Comparison of ENCODE assay signal across 18 cellular contexts in the genomic region with DNA sequence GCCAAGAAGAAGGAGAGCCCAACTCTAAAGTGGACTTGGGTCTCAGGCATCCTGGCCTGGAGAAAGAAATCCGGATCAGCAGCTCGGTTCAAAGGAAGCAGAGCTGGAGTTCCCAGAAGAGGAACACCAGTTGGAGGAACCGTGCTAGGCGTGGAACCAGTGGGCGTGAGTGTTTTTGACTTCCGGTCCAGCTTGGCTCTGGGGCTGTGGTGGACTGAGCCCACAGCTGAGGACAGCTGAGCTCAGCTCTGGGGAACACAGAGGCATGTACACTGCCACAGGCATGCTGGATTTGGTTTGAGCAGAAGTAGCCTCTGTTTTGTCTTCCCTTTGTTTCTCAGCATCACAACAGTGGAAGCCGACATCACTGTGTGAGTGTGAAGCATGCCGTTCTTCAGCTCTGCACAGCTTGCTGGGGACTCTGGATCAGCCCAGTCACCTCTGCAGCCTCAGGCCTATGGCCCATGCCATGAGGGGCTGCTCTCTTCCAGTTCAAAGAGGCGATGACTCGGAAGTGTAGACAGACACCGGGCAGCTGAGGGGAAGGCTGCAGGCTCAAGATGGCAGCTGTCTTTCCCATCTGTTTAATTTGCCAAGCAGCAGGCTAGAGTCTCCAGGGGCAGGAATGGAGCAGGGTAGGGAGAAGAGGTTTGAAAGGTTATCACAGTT.
A peak's percentile ranks its signal among the peaks of the same experiment; 100 is the strongest.
DNase-seq lines count a peak whose midpoint lies in the region; ATAC-seq and TF ChIP-seq lines count a peak whose summit lies in the region.
"Had no signal": no experiment of that assay in that cellular context is flagged by ENCODE, and none has a peak within 500 bp of the region (broad histone marks: within the 10 kb centered on the region; RNA-seq: fewer than 3 reads in every experiment).

No MANE protein-coding gene starts in this region.

- no peak overlapping the region for H2AFZ ChIP-seq in neural progenitor cell (replicated peaks)

- no peaks in the 10 kb centered on the region for H3K79me2 ChIP-seq in neural progenitor cell (ENCODE audit: low read depth)

- peaks cover 4% of the 10 kb centered on the region for H3K27me3 Mint-ChIP-seq in neural progenitor cell (ENCODE audit: insufficient read depth, low read depth)

- H3K9me3 Mint-ChIP-seq in neural progenitor cell, result peaks cover 17% of the 10 kb centered on the region

- DNase-seq in Right ventricle myocardium inferior (ENCODE audit: missing footprints) (no peak), cardiac septum (ENCODE audit: low spot score) (no peak), left cardiac atrium (peak; percentile 64), neural progenitor cell (ENCODE audit: low spot score) (no peak), DMS79 (lab: John Stamatoyannopoulos, UW) (no peak), cerebellar cortex (ENCODE audit: low spot score) (no peak)
- DNase-seq: AML-193, Caco-2, DMS79 treated with DMSO at 0.1 percent for 48 hours, GOT3, KBM-7, NCI-H1048, NCI-H146, NCI-H2107, NCI-H774, Peyer's patch had no signal

- no peak overlapping the region for H3K4me2 ChIP-seq in neural progenitor cell
- H3K4me2 ChIP-seq: A549 had no signal

- intact Hi-C loops in Right ventricle myocardium inferior (cut with DNase I) (no loop called here), cardiac septum (cut with DNase I) (no loop called here), left cardiac atrium (cut with DNase I) (no loop called here)

- no peak for TF ChIP-seq CTCF in neural progenitor cell (IDR thresholded peaks at IDR 0.05)

- H3K4me1 Mint-ChIP-seq in neural progenitor cell, result no peaks in the 10 kb centered on the region

- ATAC-seq in Right ventricle myocardium inferior, result peak; percentile 97
- peak; percentile 92 to 95 for ATAC-seq in left cardiac atrium
- ATAC-seq in GM18502 (IDR thresholded peaks at IDR 0.05; ENCODE audit: poor library complexity, unreplicated experiment), result no peak
- ATAC-seq: A549 had no signal

- H3K9ac ChIP-seq in neural progenitor cell, result no peak overlapping the region

- H3K4me3 Mint-ChIP-seq in neural progenitor cell, result no peak overlapping the region

- H3K27ac Mint-ChIP-seq in neural progenitor cell, result peak overlapping the region; percentile 10

- H3K27ac ChIP-seq in neural progenitor cell, result no peak overlapping the region
- H3K27ac ChIP-seq: A549, Peyer's patch had no signal

- H4K20me1 ChIP-seq in neural progenitor cell (ENCODE audit: low read depth), result no peaks in the 10 kb centered on the region

- no peaks in the 10 kb centered on the region for H3K4me1 ChIP-seq in neural progenitor cell
- H3K4me1 ChIP-seq: A549, Caco-2, Peyer's patch had no signal

- no peaks in the 10 kb centered on the region for H3K36me3 ChIP-seq in neural progenitor cell
- H3K36me3 ChIP-seq: Peyer's patch had no signal

- H3K36me3 Mint-ChIP-seq in neural progenitor cell, result no peaks in the 10 kb centered on the region

- no peaks in the 10 kb centered on the region for H3K27me3 ChIP-seq in neural progenitor cell
- H3K27me3 ChIP-seq: Peyer's patch had no signal

- no peaks in the 10 kb centered on the region for H3F3A ChIP-seq in neural progenitor cell (ENCODE audit: low read depth)

- no peaks in the 10 kb centered on the region for H3K9me3 ChIP-seq in neural progenitor cell (ENCODE audit: low read depth)
- H3K9me3 ChIP-seq: A549, Caco-2, Peyer's patch had no signal

- no peak overlapping the region for H3K4me3 ChIP-seq in neural progenitor cell
- H3K4me3 ChIP-seq: A549, Peyer's patch had no signal
